1 cellular context compared by ENCODE assay signal in genomic region chr16:72125635-72126428, GRCh38.
TF ChIP-seq lines count a peak whose summit lies in the region.

No MANE protein-coding gene starts in this region.

TF ChIP-seq in WTC11, 78 proteins besides CTCF, POLR2A, EP300 and RAD21 (continued from another document):
- no peak for TF ChIP-seq ZNF532 (CRISPR knock-in tag; IDR thresholded peaks at IDR 0.05; ENCODE audit: borderline replicate concordance)
